Comparison of ENCODE assay signal across 1 cellular context in the genomic region with DNA sequence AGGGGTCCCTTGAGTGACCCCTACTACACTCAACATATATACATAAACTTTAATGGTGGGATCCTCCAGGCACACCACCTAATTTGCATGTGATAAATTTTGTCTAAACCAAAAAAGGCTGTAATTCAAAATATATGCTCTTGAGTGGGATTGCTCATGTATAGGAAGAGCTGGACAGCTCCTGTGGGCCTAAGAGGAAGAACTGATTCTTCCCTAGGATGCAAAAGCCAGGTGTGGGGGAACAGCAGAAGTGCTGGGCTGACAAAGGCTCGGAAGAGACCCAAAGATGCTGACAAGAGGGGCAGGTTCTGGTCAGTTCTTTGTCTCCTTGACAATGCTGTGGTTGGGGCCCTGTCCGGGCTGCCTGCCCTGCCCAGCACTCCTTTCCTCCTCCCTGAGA.
TF ChIP-seq lines count a peak whose summit lies in the region.

No MANE protein-coding gene starts in this region.

TF ChIP-seq in HCT116, 20 proteins besides CTCF, POLR2A, EP300 and RAD21 (continued from another document):
- no peak for TF ChIP-seq EZH2phosphoT487 (IDR thresholded peaks at IDR 0.05; ENCODE audit: borderline replicate concordance)
- TF ChIP-seq, protein P1, sequence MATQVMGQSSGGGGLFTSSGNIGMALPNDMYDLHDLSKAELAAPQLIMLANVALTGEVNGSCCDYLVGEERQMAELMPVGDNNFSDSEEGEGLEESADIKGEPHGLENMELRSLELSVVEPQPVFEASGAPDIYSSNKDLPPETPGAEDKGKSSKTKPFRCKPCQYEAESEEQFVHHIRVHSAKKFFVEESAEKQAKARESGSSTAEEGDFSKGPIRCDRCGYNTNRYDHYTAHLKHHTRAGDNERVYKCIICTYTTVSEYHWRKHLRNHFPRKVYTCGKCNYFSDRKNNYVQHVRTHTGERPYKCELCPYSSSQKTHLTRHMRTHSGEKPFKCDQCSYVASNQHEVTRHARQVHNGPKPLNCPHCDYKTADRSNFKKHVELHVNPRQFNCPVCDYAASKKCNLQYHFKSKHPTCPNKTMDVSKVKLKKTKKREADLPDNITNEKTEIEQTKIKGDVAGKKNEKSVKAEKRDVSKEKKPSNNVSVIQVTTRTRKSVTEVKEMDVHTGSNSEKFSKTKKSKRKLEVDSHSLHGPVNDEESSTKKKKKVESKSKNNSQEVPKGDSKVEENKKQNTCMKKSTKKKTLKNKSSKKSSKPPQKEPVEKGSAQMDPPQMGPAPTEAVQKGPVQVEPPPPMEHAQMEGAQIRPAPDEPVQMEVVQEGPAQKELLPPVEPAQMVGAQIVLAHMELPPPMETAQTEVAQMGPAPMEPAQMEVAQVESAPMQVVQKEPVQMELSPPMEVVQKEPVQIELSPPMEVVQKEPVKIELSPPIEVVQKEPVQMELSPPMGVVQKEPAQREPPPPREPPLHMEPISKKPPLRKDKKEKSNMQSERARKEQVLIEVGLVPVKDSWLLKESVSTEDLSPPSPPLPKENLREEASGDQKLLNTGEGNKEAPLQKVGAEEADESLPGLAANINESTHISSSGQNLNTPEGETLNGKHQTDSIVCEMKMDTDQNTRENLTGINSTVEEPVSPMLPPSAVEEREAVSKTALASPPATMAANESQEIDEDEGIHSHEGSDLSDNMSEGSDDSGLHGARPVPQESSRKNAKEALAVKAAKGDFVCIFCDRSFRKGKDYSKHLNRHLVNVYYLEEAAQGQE (IDR thresholded peaks at IDR 0.05; ENCODE audit: low read depth) = no peak
TF ChIP-seq in HCT116: peak in this region for 0.
